In the genomic region with DNA sequence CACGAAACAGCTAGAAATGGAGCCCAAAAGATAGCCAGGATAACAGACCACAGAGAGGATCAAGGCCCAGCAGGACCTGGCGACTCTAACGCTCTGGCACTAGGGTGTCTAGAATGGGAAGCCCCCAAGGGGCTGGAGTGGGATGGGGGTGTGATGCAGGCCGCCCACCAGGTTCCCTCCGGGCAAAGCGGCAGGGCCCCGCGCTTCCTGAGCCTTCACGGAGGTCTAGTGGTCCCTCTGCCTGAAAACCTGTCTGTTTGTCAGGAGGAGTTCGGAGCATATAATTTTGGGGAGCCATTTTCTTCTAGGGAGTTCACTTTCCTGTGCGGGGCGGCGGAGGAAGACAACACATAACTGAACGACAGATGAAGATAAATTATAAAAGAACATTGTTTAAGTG, we compare ENCODE assay signal across 9 cellular contexts. TPM values are rescaled to one million over a fixed set of nuclear protein-coding genes. Genes with fewer than 3 reads are reported as not detected.
A peak's percentile ranks its signal among the peaks of the same experiment; 100 is the strongest.
DNase-seq lines count a peak whose midpoint lies in the region; ATAC-seq, FAIRE-seq and TF ChIP-seq lines count a peak whose summit lies in the region.
"Had no signal": no experiment of that assay in that cellular context is flagged by ENCODE, and none has a peak within 500 bp of the region (broad histone marks: within the 10 kb centered on the region; RNA-seq: fewer than 3 reads in every experiment).

No MANE protein-coding gene starts in this region.

- in situ Hi-C loops in astrocyte of the cerebellum (cut with HindIII; ENCODE audit: low sequenced_read_pairs): no loop called here

- H3K4me1 ChIP-seq in HUES6 (ENCODE audit: control insufficient read depth, insufficient read depth, low read length) (peaks cover 23% of the 10 kb centered on the region), iPS-20b (ENCODE audit: insufficient read depth, low read length) (no peaks in the 10 kb centered on the region; the same call in 1 of the 2 replicates), left lung (peaks cover 9 to 14% of the 10 kb centered on the region in 2 donors)

- no peak for ATAC-seq in HG03457 (IDR thresholded peaks at IDR 0.05; ENCODE audit: unreplicated experiment)
- ATAC-seq in left lung: no peak

- DNase-seq in astrocyte of the cerebellum (ENCODE audit: low read depth) (no peak), skeletal muscle cell (ENCODE audit: low read depth) (no peak), H54 (ENCODE audit: insufficient read length, low spot score) (no peak), left lung (no peak)

- H3K27ac ChIP-seq in HUES6 (ENCODE audit: low read depth, low read length) (no peak overlapping the region), iPS-20b (ENCODE audit: low read length) (no peak overlapping the region), left lung (no peak overlapping the region)

- TF ChIP-seq CTCF in astrocyte of the cerebellum (IDR thresholded peaks at IDR 0.05; ENCODE audit: low read depth, low read length, missing control alignments) (no peak), left lung (IDR thresholded peaks at IDR 0.05) (no peak)

- H3K9me3 ChIP-seq in HUES6 (ENCODE audit: control insufficient read depth, insufficient read depth, low read depth, low read length) (peaks cover 4% of the 10 kb centered on the region; the same call in 1 of the 2 replicates), iPS-20b (ENCODE audit: insufficient read depth, low read depth, low read length) (no peaks in the 10 kb centered on the region), left lung (no peaks in the 10 kb centered on the region)

- H3K4me3 ChIP-seq in HUES6 (ENCODE audit: low read depth, low read length) (peak overlapping the region; percentile 60), astrocyte of the cerebellum (ENCODE audit: low read depth, low read length) (peak overlapping the region; percentile 26), iPS-20b (ENCODE audit: low read length) (peak overlapping the region; percentile 71), skeletal muscle cell (ENCODE audit: low read depth, low read length) (peak overlapping the region; percentile 25), left lung (peak overlapping the region in 1 of 2 donors; percentile 34)

- no peak for FAIRE-seq in H54 (lab: Jason Lieb, UNC)
- FAIRE-seq: G401.6 had no signal

- no peak for TF ChIP-seq POLR2A in H54 (IDR thresholded peaks at IDR 0.05; ENCODE audit: low read depth, low read length)

- no peaks in the 10 kb centered on the region for H3K36me3 ChIP-seq in HUES6 (ENCODE audit: control insufficient read depth, insufficient read depth, low read length)
- H3K36me3 ChIP-seq in iPS-20b (ENCODE audit: insufficient read depth, low read depth, low read length): no peaks in the 10 kb centered on the region
- H3K36me3 ChIP-seq in left lung: no peaks in the 10 kb centered on the region

- H3K9ac ChIP-seq in HUES6 (ENCODE audit: low read length) (no peak overlapping the region), iPS-20b (ENCODE audit: low read depth, low read length) (peak overlapping the region; percentile 49; the same call in 1 of the 2 replicates)

- H3K27me3 ChIP-seq in HUES6 (ENCODE audit: control insufficient read depth, insufficient read depth, low read length) (0 out of 2 replicates have a peak, but pooled peaks cover 5% of the 10 kb centered on the region), iPS-20b (ENCODE audit: insufficient read depth, low read length) (no peaks in the 10 kb centered on the region), left lung (peaks cover 0 to 11% of the 10 kb centered on the region in 2 donors)

- intact Hi-C loops in left lung (cut with DNase I): no loop called here

RNA-seq across cellular contexts. Expression of gene FXYD4, which starts 48.2 kb away (rescaled TPM):
- 1 to 10 TPM; 1.0 to 6.0 TPM for total RNA-seq in left lung
- total RNA-seq: HT1080 had no signal

RNA-seq across cellular contexts. Expression of gene RASGEF1A, which starts 56.4 kb away (rescaled TPM):
- 1 to 10 TPM; 2.0 to 3.1 TPM for total RNA-seq in left lung
- total RNA-seq: HT1080 had no signal
